Comparison of ENCODE assay signal across 1 cellular context in the genomic region with DNA sequence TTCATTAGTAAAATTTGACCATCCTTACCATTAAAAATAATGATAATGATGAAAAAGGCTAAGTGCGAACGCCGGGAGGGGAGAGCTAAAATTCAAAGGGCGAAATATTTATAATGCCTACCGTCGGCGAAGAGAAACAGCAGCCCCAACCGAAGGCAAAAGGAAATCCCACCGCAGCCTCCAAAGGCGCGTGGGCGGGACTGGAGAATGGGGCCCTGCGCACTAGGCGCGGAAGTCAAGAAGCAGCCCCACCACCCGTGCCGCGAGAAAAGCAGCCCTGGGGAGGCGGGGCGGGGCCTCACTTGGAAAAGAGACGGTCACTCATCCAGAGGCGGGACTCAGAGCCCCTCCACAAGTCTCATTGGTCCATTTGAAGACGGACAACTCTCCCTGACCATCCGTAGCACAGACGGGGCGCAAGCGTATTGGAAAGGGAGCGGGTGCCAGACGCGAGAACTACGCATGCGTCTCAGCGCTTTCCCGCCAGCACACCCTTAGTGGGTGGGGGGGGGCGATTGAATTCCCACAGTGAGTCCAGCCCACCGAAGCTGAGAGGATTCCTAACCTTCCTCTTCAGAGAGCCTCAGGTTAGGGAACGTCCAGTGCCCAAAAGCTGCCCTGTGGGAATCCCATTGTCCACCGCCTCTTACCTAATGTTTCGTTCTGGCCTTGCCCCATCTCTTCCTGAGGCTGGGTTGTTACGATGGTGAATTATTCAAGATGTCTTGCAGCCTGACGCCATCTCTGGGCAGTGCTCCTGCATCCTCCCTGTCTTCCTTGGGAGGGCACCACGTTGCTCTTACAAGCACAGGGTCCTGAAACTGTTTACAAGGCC.
TF ChIP-seq lines count a peak whose summit lies in the region.

No MANE protein-coding gene starts in this region.

TF ChIP-seq in HepG2, 621 proteins besides CTCF, POLR2A, EP300 and RAD21 (continued from another document and continues in another):
- TF ChIP-seq ZNF615 (CRISPR knock-in tag; IDR thresholded peaks at IDR 0.05; ENCODE audit: borderline replicate concordance) (no peak), PAWR (CRISPR knock-in tag; IDR thresholded peaks at IDR 0.05; ENCODE audit: borderline replicate concordance) (no peak), RELA (CRISPR knock-in tag; IDR thresholded peaks at IDR 0.05) (0 out of 2 replicates have a peak, but pooled peaks have one; percentile 50), KDM2A (CRISPR knock-in tag; IDR thresholded peaks at IDR 0.05; ENCODE audit: borderline replicate concordance, low read depth) (peak; percentile 61; the same call in 1 of the 2 replicates), ZNF205 (CRISPR knock-in tag; IDR thresholded peaks at IDR 0.05) (no peak), ZNF574 (CRISPR knock-in tag; IDR thresholded peaks at IDR 0.05) (peak; percentile 57; the same call in 1 of the 2 replicates), SALL1 (CRISPR knock-in tag; IDR thresholded peaks at IDR 0.05) (0 out of 2 replicates have a peak, but pooled peaks have one; percentile 28), RNF2 (conservative IDR thresholded peaks at IDR 0.05; ENCODE audit: low read depth) (0 out of 2 replicates have a peak, but pooled peaks have one; percentile 24), CEBPG (CRISPR knock-in tag; IDR thresholded peaks at IDR 0.05) (no peak), KLF6 (CRISPR knock-in tag; IDR thresholded peaks at IDR 0.05) (peak; percentile 22; the same call in 1 of the 2 replicates), KLF11 (CRISPR knock-in tag; IDR thresholded peaks at IDR 0.05) (no peak), DRAP1 (CRISPR knock-in tag; IDR thresholded peaks at IDR 0.05) (peak; percentile 98), CREB1 (IDR thresholded peaks at IDR 0.05) (peak; percentile 40; the same call in 1 of the 2 replicates), CREB1 (CRISPR knock-in tag; IDR thresholded peaks at IDR 0.05) (peak; percentile 56; the same call in 1 of the 2 replicates), PBX2 (CRISPR knock-in tag; IDR thresholded peaks at IDR 0.05) (peak; percentile 90), ZBTB20 (CRISPR knock-in tag; IDR thresholded peaks at IDR 0.05; ENCODE audit: borderline replicate concordance, low read depth) (peak; percentile 48; the same call in 1 of the 2 replicates), ZBTB4 (CRISPR knock-in tag; IDR thresholded peaks at IDR 0.05; ENCODE audit: borderline replicate concordance) (no peak), ARHGAP35 (CRISPR knock-in tag; IDR thresholded peaks at IDR 0.05; ENCODE audit: borderline replicate concordance) (peak; percentile 63; the same call in 1 of the 2 replicates), CBX2 (IDR thresholded peaks at IDR 0.05; ENCODE audit: low read depth, low read length) (no peak), CBX2 (CRISPR knock-in tag; IDR thresholded peaks at IDR 0.05; ENCODE audit: low read depth) (no peak), DMAP1 (CRISPR knock-in tag; IDR thresholded peaks at IDR 0.05) (peak; percentile 67; the same call in 1 of the 2 replicates), AGO1 (IDR thresholded peaks at IDR 0.05; ENCODE audit: low read depth, low read length, poor library complexity, severe bottlenecking) (peak; percentile 27), PAXIP1 (CRISPR knock-in tag; conservative IDR thresholded peaks at IDR 0.05) (peak; percentile 55; the same call in 1 of the 2 replicates), MIXL1 (CRISPR knock-in tag; IDR thresholded peaks at IDR 0.05) (0 out of 2 replicates have a peak, but pooled peaks have one; percentile 11)
- TF ChIP-seq, protein P1, sequence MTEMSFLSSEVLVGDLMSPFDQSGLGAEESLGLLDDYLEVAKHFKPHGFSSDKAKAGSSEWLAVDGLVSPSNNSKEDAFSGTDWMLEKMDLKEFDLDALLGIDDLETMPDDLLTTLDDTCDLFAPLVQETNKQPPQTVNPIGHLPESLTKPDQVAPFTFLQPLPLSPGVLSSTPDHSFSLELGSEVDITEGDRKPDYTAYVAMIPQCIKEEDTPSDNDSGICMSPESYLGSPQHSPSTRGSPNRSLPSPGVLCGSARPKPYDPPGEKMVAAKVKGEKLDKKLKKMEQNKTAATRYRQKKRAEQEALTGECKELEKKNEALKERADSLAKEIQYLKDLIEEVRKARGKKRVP (CRISPR knock-in tag; IDR thresholded peaks at IDR 0.05) = 0 out of 4 replicates have a peak, but pooled peaks of 1 of the 2 experiments have one; percentile 27
- TF ChIP-seq, protein P2, sequence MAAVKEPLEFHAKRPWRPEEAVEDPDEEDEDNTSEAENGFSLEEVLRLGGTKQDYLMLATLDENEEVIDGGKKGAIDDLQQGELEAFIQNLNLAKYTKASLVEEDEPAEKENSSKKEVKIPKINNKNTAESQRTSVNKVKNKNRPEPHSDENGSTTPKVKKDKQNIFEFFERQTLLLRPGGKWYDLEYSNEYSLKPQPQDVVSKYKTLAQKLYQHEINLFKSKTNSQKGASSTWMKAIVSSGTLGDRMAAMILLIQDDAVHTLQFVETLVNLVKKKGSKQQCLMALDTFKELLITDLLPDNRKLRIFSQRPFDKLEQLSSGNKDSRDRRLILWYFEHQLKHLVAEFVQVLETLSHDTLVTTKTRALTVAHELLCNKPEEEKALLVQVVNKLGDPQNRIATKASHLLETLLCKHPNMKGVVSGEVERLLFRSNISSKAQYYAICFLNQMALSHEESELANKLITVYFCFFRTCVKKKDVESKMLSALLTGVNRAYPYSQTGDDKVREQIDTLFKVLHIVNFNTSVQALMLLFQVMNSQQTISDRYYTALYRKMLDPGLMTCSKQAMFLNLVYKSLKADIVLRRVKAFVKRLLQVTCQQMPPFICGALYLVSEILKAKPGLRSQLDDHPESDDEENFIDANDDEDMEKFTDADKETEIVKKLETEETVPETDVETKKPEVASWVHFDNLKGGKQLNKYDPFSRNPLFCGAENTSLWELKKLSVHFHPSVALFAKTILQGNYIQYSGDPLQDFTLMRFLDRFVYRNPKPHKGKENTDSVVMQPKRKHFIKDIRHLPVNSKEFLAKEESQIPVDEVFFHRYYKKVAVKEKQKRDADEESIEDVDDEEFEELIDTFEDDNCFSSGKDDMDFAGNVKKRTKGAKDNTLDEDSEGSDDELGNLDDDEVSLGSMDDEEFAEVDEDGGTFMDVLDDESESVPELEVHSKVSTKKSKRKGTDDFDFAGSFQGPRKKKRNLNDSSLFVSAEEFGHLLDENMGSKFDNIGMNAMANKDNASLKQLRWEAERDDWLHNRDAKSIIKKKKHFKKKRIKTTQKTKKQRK (IDR thresholded peaks at IDR 0.05; ENCODE audit: low read length) = no peak
- TF ChIP-seq, protein P3, sequence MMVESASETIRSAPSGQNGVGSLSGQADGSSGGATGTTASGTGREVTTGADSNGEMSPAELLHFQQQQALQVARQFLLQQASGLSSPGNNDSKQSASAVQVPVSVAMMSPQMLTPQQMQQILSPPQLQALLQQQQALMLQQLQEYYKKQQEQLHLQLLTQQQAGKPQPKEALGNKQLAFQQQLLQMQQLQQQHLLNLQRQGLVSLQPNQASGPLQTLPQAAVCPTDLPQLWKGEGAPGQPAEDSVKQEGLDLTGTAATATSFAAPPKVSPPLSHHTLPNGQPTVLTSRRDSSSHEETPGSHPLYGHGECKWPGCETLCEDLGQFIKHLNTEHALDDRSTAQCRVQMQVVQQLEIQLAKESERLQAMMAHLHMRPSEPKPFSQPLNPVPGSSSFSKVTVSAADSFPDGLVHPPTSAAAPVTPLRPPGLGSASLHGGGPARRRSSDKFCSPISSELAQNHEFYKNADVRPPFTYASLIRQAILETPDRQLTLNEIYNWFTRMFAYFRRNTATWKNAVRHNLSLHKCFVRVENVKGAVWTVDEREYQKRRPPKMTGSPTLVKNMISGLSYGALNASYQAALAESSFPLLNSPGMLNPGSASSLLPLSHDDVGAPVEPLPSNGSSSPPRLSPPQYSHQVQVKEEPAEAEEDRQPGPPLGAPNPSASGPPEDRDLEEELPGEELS (CRISPR knock-in tag; IDR thresholded peaks at IDR 0.05) = peak; percentile 20; the same call in 1 of the 2 replicates
- TF ChIP-seq, protein P4, sequence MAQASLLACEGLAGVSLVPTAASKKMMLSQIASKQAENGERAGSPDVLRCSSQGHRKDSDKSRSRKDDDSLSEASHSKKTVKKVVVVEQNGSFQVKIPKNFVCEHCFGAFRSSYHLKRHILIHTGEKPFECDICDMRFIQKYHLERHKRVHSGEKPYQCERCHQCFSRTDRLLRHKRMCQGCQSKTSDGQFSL (CRISPR knock-in tag; IDR thresholded peaks at IDR 0.05) = peak; percentile 99
- TF ChIP-seq, protein P5, sequence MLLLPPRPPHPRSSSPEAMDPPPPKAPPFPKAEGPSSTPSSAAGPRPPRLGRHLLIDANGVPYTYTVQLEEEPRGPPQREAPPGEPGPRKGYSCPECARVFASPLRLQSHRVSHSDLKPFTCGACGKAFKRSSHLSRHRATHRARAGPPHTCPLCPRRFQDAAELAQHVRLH (CRISPR knock-in tag; IDR thresholded peaks at IDR 0.05; ENCODE audit: borderline replicate concordance, low read depth) = 0 out of 2 replicates have a peak, but pooled peaks have one; percentile 34
- TF ChIP-seq, protein P6, sequence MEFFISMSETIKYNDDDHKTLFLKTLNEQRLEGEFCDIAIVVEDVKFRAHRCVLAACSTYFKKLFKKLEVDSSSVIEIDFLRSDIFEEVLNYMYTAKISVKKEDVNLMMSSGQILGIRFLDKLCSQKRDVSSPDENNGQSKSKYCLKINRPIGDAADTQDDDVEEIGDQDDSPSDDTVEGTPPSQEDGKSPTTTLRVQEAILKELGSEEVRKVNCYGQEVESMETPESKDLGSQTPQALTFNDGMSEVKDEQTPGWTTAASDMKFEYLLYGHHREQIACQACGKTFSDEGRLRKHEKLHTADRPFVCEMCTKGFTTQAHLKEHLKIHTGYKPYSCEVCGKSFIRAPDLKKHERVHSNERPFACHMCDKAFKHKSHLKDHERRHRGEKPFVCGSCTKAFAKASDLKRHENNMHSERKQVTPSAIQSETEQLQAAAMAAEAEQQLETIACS (CRISPR knock-in tag; IDR thresholded peaks at IDR 0.05) = no peak
